22 cellular contexts compared by ENCODE assay signal in the genomic region with DNA sequence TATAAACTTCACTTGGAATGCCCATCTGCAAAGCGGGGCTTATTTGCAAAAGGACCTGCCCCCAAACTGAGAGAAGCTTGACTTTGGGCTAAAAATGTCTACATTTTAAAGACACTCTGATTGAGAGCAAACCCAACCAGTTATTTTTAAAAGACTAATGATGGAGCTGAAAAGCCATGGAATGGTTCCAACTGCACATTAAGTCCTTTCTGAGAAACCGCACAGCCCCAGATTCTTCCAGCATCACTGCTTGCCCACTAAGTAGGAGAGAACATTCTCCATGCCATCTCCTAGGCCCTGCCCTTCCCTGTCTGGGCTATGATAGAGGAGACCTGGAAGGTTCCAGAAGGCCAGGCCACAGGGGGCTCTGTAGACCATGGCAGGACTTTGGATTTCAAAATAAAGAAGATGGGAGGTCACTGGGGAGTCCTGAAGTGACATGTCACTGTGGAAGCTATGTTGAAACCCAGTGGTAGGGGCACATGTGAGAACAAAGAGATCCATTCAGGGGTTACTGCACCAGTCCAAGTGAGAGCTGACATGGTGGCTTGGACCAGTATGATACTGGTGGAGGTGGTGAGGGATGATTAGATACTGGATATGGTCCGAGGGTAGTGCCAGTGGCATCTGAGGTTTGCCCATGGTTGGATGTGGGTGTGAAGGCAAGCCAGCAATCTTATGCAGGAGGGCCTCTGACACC.
DNase-seq lines count a peak whose midpoint lies in the region; ATAC-seq and TF ChIP-seq lines count a peak whose summit lies in the region.
"Had no signal": no experiment of that assay in that cellular context is flagged by ENCODE, and none has a peak within 500 bp of the region (broad histone marks: within the 10 kb centered on the region; RNA-seq: fewer than 3 reads in every experiment).

No MANE protein-coding gene starts in this region.

- BruUV-seq in mammary epithelial cell (replicated peaks; lab: Mats Ljungman, UMichigan), result no TSS peak

- CTCF ChIA-PET in mammary epithelial cell (lab: Charles Lee; ENCODE audit: low non-redundant PET), result no interaction called here

- H3K27me3 ChIP-seq in mammary epithelial cell (ENCODE audit: insufficient read depth, low read length) (no peaks in the 10 kb centered on the region), suprapubic skin (no peaks in the 10 kb centered on the region)

- no peak overlapping the region for H2AFZ ChIP-seq in mammary epithelial cell (ENCODE audit: low read depth, low read length)
- H2AFZ ChIP-seq: GM23338 had no signal

- TF ChIP-seq EP300 in suprapubic skin (IDR thresholded peaks at IDR 0.05), result no peak

- no peak overlapping the region for H3K4me2 ChIP-seq in mammary epithelial cell (ENCODE audit: insufficient read depth, low read depth, low read length)
- H3K4me2 ChIP-seq: GM23338 had no signal

- H3K36me3 ChIP-seq in mammary epithelial cell (ENCODE audit: insufficient read depth, low read length), result no peaks in the 10 kb centered on the region
- no peaks in the 10 kb centered on the region for H3K36me3 ChIP-seq in suprapubic skin

- intact Hi-C loops in mammary epithelial cell (cut with micrococcal nuclease), result no loop called here

- no peaks in the 10 kb centered on the region for H4K20me1 ChIP-seq in mammary epithelial cell (ENCODE audit: insufficient read depth, low read length)

- peaks cover 4% of the 10 kb centered on the region for H3K27me3 Mint-ChIP-seq in endothelial cell (ENCODE audit: unreplicated experiment)
- H3K27me3 Mint-ChIP-seq: B cell had no signal

- H3K9ac ChIP-seq in mammary epithelial cell (ENCODE audit: insufficient read depth, low read length), result no peak overlapping the region

- dilution Hi-C loops in mammary epithelial cell (cut with HindIII; ENCODE audit: low sequenced_read_pairs), result loop anchor here (5.0 kb wide), 2 partner anchors 43 to 47 kb away; no protein-coding TSS in a partner anchor

- no peaks in the 10 kb centered on the region for H3K4me1 Mint-ChIP-seq in stimulated activated effector memory CD8-positive, alpha-beta T cell treated with anti-CD3 and anti-CD28 coated beads, Interleukin-12 subunit alpha, Interleukin-12 subunit beta, amount 100 ng/mL, for 72 hours
- H3K4me1 Mint-ChIP-seq in endothelial cell (ENCODE audit: unreplicated experiment), result no peaks in the 10 kb centered on the region
- H3K4me1 Mint-ChIP-seq: B cell had no signal

- H3K27ac ChIP-seq in cingulate gyrus (ENCODE audit: low read depth, low read length) (peak overlapping the region; percentile 25), mammary epithelial cell (ENCODE audit: insufficient read depth, low read depth, low read length) (no peak overlapping the region), suprapubic skin (no peak overlapping the region)

- peak; percentile 16 for ATAC-seq in stimulated activated effector memory CD8-positive, alpha-beta T cell treated with anti-CD3 and anti-CD28 coated beads, Interleukin-12 subunit alpha, Interleukin-12 subunit beta, amount 100 ng/mL, for 72 hours
- ATAC-seq: GM23338 had no signal

- H3K9me3 Mint-ChIP-seq in stimulated activated effector memory CD8-positive, alpha-beta T cell treated with anti-CD3 and anti-CD28 coated beads, Interleukin-12 subunit alpha, Interleukin-12 subunit beta, amount 100 ng/mL, for 72 hours, result no peaks in the 10 kb centered on the region
- H3K9me3 Mint-ChIP-seq in endothelial cell (ENCODE audit: unreplicated experiment), result no peaks in the 10 kb centered on the region
- H3K9me3 Mint-ChIP-seq: GM23338 had no signal

- no peaks in the 10 kb centered on the region for H3K36me3 Mint-ChIP-seq in stimulated activated effector memory CD8-positive, alpha-beta T cell treated with anti-CD3 and anti-CD28 coated beads, Interleukin-12 subunit alpha, Interleukin-12 subunit beta, amount 100 ng/mL, for 72 hours
- no peaks in the 10 kb centered on the region for H3K36me3 Mint-ChIP-seq in endothelial cell (ENCODE audit: low read depth, unreplicated experiment)

- no peak for TF ChIP-seq POLR2A in suprapubic skin (IDR thresholded peaks at IDR 0.05)

- in situ Hi-C loops in mammary epithelial cell (cut with MboI; ENCODE audit: low sequenced_read_pairs in 2 of 2), result no loop called here

- peak; percentile 33 for DNase-seq in activated CD8-positive, alpha-beta memory T cell treated with anti-CD3 and anti-CD28 coated beads for 24 hours
- no peak for DNase-seq in activated CD8-positive, alpha-beta memory T cell treated with anti-CD3 and anti-CD28 coated beads, Interleukin-2, amount 50 U/mL, for 4 hours
- DNase-seq in mesenteric fat pad (ENCODE audit: low spot score), result peak; percentile 33
- no peak for DNase-seq in stimulated activated effector memory CD8-positive, alpha-beta T cell treated with anti-CD3 and anti-CD28 coated beads, Interleukin-12 subunit alpha, Interleukin-12 subunit beta, amount 100 ng/mL, for 72 hours (ENCODE audit: low spot score in 2 of 2)
- DNase-seq in mammary epithelial cell, result no peak
- no peak for DNase-seq in suprapubic skin (ENCODE audit: low spot score in 2 of 2)
- no peak for DNase-seq in endothelial cell (ENCODE audit: low spot score)
- DNase-seq: COR-L47, DMS 273 treated with DMSO at 0.1 percent for 48 hours, DND-41, HCEC 1CT, Karpas-422, NCI-H1417 treated with DMSO at 0.1 percent for 48 hours, NCI-H187 treated with DMSO at 0.1 percent for 48 hours, NCI-H2227 treated with DMSO at 0.1 percent for 48 hours, NCI-H510A treated with DMSO at 0.1 percent for 48 hours, NCI-H82, RPMI8226, SHP77 treated with DMSO at 0.1 percent for 48 hours had no signal

- no peak for TF ChIP-seq CTCF in mammary epithelial cell (conservative IDR thresholded peaks at IDR 0.05 in 1 of 2, IDR thresholded peaks at IDR 0.05 in 1 of 2; ENCODE audit: extremely low read depth in 1 of 2, insufficient read depth in 1 of 2, low read depth in 1 of 2, low read length in 2 of 2)
- no peak for TF ChIP-seq CTCF in suprapubic skin (IDR thresholded peaks at IDR 0.05)
- TF ChIP-seq CTCF in endothelial cell (IDR thresholded peaks at IDR 0.05; ENCODE audit: unreplicated experiment), result no peak

- H3K79me2 ChIP-seq in mammary epithelial cell (ENCODE audit: insufficient read depth, low read length), result no peaks in the 10 kb centered on the region

- H3K4me1 ChIP-seq in mammary epithelial cell (ENCODE audit: insufficient read depth, low read length) (no peaks in the 10 kb centered on the region), suprapubic skin (no peaks in the 10 kb centered on the region)

- H3K4me3 Mint-ChIP-seq in stimulated activated effector memory CD8-positive, alpha-beta T cell treated with anti-CD3 and anti-CD28 coated beads, Interleukin-12 subunit alpha, Interleukin-12 subunit beta, amount 100 ng/mL, for 72 hours, result no peak overlapping the region
- H3K4me3 Mint-ChIP-seq in endothelial cell (ENCODE audit: unreplicated experiment), result no peak overlapping the region
- H3K4me3 Mint-ChIP-seq: B cell, GM23338 had no signal

- no peak overlapping the region for H3K27ac Mint-ChIP-seq in stimulated activated effector memory CD8-positive, alpha-beta T cell treated with anti-CD3 and anti-CD28 coated beads, Interleukin-12 subunit alpha, Interleukin-12 subunit beta, amount 100 ng/mL, for 72 hours
- no peak overlapping the region for H3K27ac Mint-ChIP-seq in endothelial cell (ENCODE audit: unreplicated experiment)
- H3K27ac Mint-ChIP-seq: B cell, GM23338 had no signal

- 73% methylated on average over 3 of the region's 3 CpGs for WGBS in mammary epithelial cell (ENCODE audit: low coverage, missing lambda C conversion rate)
- WGBS in suprapubic skin, result 87% methylated on average over 3 of the region's 3 CpGs

- H3K4me3 ChIP-seq in mammary epithelial cell (replicated peaks in 1 of 3; ENCODE audit: insufficient read depth in 1 of 3, low read depth in 2 of 3, low read length in 3 of 3) (no peak overlapping the region), suprapubic skin (no peak overlapping the region)
- H3K4me3 ChIP-seq: GM23338 had no signal

- H3K9me3 ChIP-seq in mammary epithelial cell (replicated peaks; ENCODE audit: insufficient read depth, low read length) (no peaks in the 10 kb centered on the region), suprapubic skin (no peaks in the 10 kb centered on the region)

Comparison
In these comparisons a context has a peak if more than half of its experiments do, and no peak if none do; other contexts are left out.
1. DNase-seq: peak in activated CD8-positive, alpha-beta memory T cell treated with anti-CD3 and anti-CD28 coated beads for 24 hours (single experiment) and mesenteric fat pad (single experiment); none in activated CD8-positive, alpha-beta memory T cell treated with anti-CD3 and anti-CD28 coated beads, Interleukin-2, amount 50 U/mL, for 4 hours (single experiment), stimulated activated effector memory CD8-positive, alpha-beta T cell treated with anti-CD3 and anti-CD28 coated beads, Interleukin-12 subunit alpha, Interleukin-12 subunit beta, amount 100 ng/mL, for 72 hours (0 of 2), mammary epithelial cell (single experiment), suprapubic skin (0 of 2) and endothelial cell (single experiment).